26 cellular contexts compared by ENCODE assay signal in the genomic region with DNA sequence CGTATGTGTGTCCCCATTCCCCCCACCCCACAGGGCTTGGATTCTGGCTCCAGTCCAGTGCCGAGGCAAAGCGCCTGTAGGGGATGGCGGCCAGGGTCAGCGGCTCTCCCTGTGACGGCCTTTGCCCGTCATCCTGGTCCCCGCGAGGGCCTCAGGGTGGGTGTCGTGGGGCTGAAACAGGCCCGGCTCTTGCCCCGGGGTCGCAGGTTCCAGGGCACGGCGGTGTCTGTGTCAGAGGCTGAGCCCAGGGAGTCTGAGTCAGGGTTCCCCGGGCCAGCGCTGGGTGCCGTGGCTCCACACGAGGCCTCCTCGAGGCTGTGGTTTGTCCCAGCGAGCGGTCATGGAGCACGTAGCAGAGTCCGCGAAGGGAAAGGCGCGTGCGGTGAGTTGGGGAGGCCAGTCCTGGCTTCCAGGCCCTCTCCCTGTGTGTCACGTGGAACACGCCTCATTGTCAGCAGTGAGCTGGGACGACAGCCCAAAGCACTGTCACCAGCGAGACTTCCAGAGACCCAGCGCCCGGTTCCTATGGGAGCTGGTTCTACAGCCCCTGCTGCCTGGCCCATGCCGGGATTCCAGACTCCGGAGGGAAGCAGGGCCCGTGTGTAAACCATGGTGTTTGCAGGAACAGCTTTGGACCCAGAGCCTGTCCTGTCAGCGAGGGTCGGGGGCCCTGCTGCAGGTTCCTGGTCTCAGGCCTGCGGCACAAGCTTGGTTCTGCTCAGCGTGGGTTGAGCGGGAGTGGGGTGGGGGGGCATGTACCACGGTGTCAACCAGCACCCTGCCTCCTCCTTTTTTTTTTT. TPM values are rescaled to one million over a fixed set of nuclear protein-coding genes. Genes with fewer than 3 reads are reported as not detected.
"Had no signal": no experiment of that assay in that cellular context is flagged by ENCODE, and none has a peak within 500 bp of the region (broad histone marks: within the 10 kb centered on the region; RNA-seq: fewer than 3 reads in every experiment).

No MANE protein-coding gene starts in this region.

- H3K27ac Mint-ChIP-seq: naive thymus-derived CD4-positive, alpha-beta T cell; nephron progenitor cell; stimulated activated memory B cell treated with anti-CD40 and anti-IgM and Interleukin-4, amounts not matched to agents 10 μg/mL and 1 μg/mL and 100 μg/mL, for 72 hours; stimulated activated naive CD8-positive, alpha-beta T cell treated with anti-CD3 and anti-CD28 coated beads, Interleukin-15, Interleukin-2, amounts not matched to agents 100 ng/mL and 50 ng/mL, for 24 hours had no signal

- H3K4me3 ChIP-seq: gastrocnemius medialis, heart right ventricle, lung, psoas muscle, spleen, tibial nerve had no signal

- H3K27me3 Mint-ChIP-seq: naive thymus-derived CD4-positive, alpha-beta T cell; stimulated activated memory B cell treated with anti-CD40 and anti-IgM and Interleukin-4, amounts not matched to agents 10 μg/mL and 1 μg/mL and 100 μg/mL, for 72 hours; stimulated activated naive CD8-positive, alpha-beta T cell treated with anti-CD3 and anti-CD28 coated beads, Interleukin-15, Interleukin-2, amounts not matched to agents 100 ng/mL and 50 ng/mL, for 24 hours had no signal

- DNase-seq: effector memory CD4-positive, alpha-beta T cell; gastrocnemius medialis; heart right ventricle; islet precursor cell; left colon; left ventricle myocardium superior; mesendoderm; nephron progenitor cell; psoas muscle; retina; spleen; stimulated activated CD4-positive, alpha-beta T cell treated with anti-CD3 and anti-CD28 coated beads, Interleukin-15, amount 100 ng/mL, for 24 hours; stimulated activated CD4-positive, alpha-beta T cell treated with anti-CD3 and anti-CD28 coated beads, Interleukin-1b, Interleukin-23, amount 100 ng/mL, for 48 hours; stimulated activated CD4-positive, alpha-beta T cell treated with anti-CD3 and anti-CD28 coated beads, Interleukin-4, amount 100 ng/mL, for 24 hours had no signal

- H3K4me1 ChIP-seq: gastrocnemius medialis, heart right ventricle, psoas muscle, spleen, tibial nerve had no signal

- H3K27ac ChIP-seq: gastrocnemius medialis, heart right ventricle, neutrophil, psoas muscle, spleen, tibial nerve had no signal

- ATAC-seq: esophagus mucosa; gastrocnemius medialis; left colon; left ventricle myocardium superior; naive thymus-derived CD4-positive, alpha-beta T cell; psoas muscle; sciatic nerve; stimulated activated memory B cell treated with anti-CD40 and anti-IgM and Interleukin-4, amounts not matched to agents 10 μg/mL and 1 μg/mL and 100 μg/mL, for 72 hours had no signal

- H3K9me3 Mint-ChIP-seq: nephron progenitor cell; stimulated activated memory B cell treated with anti-CD40 and anti-IgM and Interleukin-4, amounts not matched to agents 10 μg/mL and 1 μg/mL and 100 μg/mL, for 72 hours; stimulated activated naive CD8-positive, alpha-beta T cell treated with anti-CD3 and anti-CD28 coated beads, Interleukin-15, Interleukin-2, amounts not matched to agents 100 ng/mL and 50 ng/mL, for 24 hours had no signal

- H3K27me3 ChIP-seq: gastrocnemius medialis, heart right ventricle, neutrophil, spleen, tibial nerve had no signal

- H3K4me3 Mint-ChIP-seq: naive thymus-derived CD4-positive, alpha-beta T cell; nephron progenitor cell; stimulated activated memory B cell treated with anti-CD40 and anti-IgM and Interleukin-4, amounts not matched to agents 10 μg/mL and 1 μg/mL and 100 μg/mL, for 72 hours; stimulated activated naive CD8-positive, alpha-beta T cell treated with anti-CD3 and anti-CD28 coated beads, Interleukin-15, Interleukin-2, amounts not matched to agents 100 ng/mL and 50 ng/mL, for 24 hours had no signal

- H3K9me3 ChIP-seq: gastrocnemius medialis, heart right ventricle, neutrophil, psoas muscle, spleen, tibial nerve had no signal

- H3K4me1 Mint-ChIP-seq: naive thymus-derived CD4-positive, alpha-beta T cell; nephron progenitor cell; stimulated activated memory B cell treated with anti-CD40 and anti-IgM and Interleukin-4, amounts not matched to agents 10 μg/mL and 1 μg/mL and 100 μg/mL, for 72 hours had no signal

RNA-seq across cellular contexts. Expression of gene S1PR4, which starts 20.5 kb away (rescaled TPM):
- total RNA-seq: fibroblast of villous mesenchyme, osteoblast, temporal lobe had no signal

RNA-seq across cellular contexts. Expression of gene CELF5, which starts 25.4 kb away (rescaled TPM):
- total RNA-seq: esophagus mucosa, gastrocnemius medialis, heart right ventricle, left ventricle myocardium superior, osteoblast, psoas muscle, skeletal muscle tissue, tibial nerve had no signal
- polyA plus RNA-seq: heart right ventricle; naive thymus-derived CD4-positive, alpha-beta T cell had no signal
